1 cellular context compared by ENCODE assay signal in the genomic region with DNA sequence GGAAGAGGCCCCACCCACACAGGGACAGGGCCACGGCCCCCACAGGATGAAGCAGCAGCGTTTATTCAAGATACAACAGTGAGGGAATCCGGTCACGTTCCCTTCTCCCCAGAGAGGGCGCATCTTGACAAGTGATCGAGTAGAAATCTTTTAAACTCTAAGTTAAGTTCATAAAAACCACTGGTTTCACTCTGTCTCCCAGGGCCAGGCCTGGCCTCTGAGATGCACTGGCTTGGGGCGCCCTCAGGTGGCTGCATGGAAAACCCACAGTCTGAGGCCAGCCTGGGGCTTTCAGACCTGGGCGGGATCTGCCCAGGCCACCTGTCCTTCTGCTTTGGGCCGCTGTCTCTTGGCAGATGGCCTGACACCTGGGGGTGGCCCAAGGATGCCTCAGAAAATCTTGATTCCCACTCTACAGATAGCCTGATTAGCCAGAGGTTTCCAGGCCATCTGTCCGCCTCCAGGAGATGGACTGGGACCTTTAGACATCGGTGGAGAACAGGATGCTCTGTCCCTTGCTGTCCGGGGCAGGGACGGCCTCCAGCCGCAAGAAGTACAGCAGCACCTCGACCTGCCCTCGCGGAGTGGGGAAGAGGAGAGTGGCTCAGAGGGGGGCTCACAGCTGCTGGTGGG.
A peak's percentile ranks its signal among the peaks of the same experiment; 100 is the strongest.
TF ChIP-seq lines count a peak whose summit lies in the region.

No MANE protein-coding gene starts in this region.

TF ChIP-seq in IMR-90, 13 proteins besides CTCF, POLR2A, EP300 and RAD21:
- TF ChIP-seq BHLHE40 (IDR thresholded peaks at IDR 0.05; ENCODE audit: low read depth, low read length) = peak; percentile 41; the same call in 1 of the 2 replicates
- TF ChIP-seq SMC3 (IDR thresholded peaks at IDR 0.05; ENCODE audit: low read depth, low read length) = peak; percentile 43; the same call in 1 of the 2 replicates
